27 cellular contexts compared by ENCODE assay signal in genomic region chr13:32040689-32041088, GRCh38.
"Had no signal": no experiment of that assay in that cellular context is flagged by ENCODE, and none has a peak within 500 bp of the region (broad histone marks: within the 10 kb centered on the region; RNA-seq: fewer than 3 reads in every experiment).

No MANE protein-coding gene starts in this region.

- H3K27me3 Mint-ChIP-seq: activated CD4-positive, alpha-beta memory T cell treated with anti-CD3 and anti-CD28 coated beads for 36 hours; activated CD4-positive, alpha-beta T cell treated with anti-CD3 and anti-CD28 coated beads, Interleukin-2, amount 10 ng/mL, durations not matched to agents 24 days and 14 days; activated naive CD4-positive, alpha-beta T cell treated with anti-CD3 and anti-CD28 coated beads, Interleukin-2, amount 10 ng/mL, durations not matched to agents 7 days and 5 days; natural killer cell treated with Interleukin-12 subunit alpha and Interleukin-12 subunit beta and Interleukin-15 and Interleukin-18, amount 100 ng/mL, for 72 hours; stimulated activated memory B cell treated with anti-CD40 and anti-IgM and Interleukin-4, amounts not matched to agents 10 μg/mL and 1 μg/mL and 100 μg/mL, for 72 hours; stimulated activated naive CD8-positive, alpha-beta T cell treated with anti-CD3 and anti-CD28 coated beads, Interleukin-15, amount 100 ng/mL, for 72 hours had no signal

- H3K36me3 Mint-ChIP-seq: stimulated activated memory B cell treated with anti-CD40 and anti-IgM and Interleukin-4, amounts not matched to agents 10 μg/mL and 1 μg/mL and 100 μg/mL, for 72 hours had no signal

- H3K9me3 Mint-ChIP-seq: activated CD4-positive, alpha-beta memory T cell treated with anti-CD3 and anti-CD28 coated beads for 36 hours; stimulated activated memory B cell treated with anti-CD40 and anti-IgM and Interleukin-4, amounts not matched to agents 10 μg/mL and 1 μg/mL and 100 μg/mL, for 72 hours had no signal

- DNase-seq: activated CD4-positive, alpha-beta T cell treated with anti-CD3 and anti-CD28 coated beads, Interleukin-2, amount 10 ng/mL, durations not matched to agents 24 days and 14 days; activated CD8-positive, alpha-beta memory T cell treated with anti-CD3 and anti-CD28 coated beads, Interleukin-2, amount 50 U/mL, for 4 hours; activated gamma-delta T cell; activated naive CD4-positive, alpha-beta T cell treated with anti-CD3 and anti-CD28 coated beads, Interleukin-2, amount 10 ng/mL, durations not matched to agents 7 days and 5 days; activated T-cell treated with anti-CD3 and anti-CD28 coated beads, Interleukin-2, amount 50 U/mL, for 1 hour; amygdala; central memory CD4-positive, alpha-beta T cell; colonic mucosa; effector CD8-positive, alpha-beta T cell; kidney; nucleus accumbens; pancreas; psoas muscle; stimulated activated CD4-positive, alpha-beta T cell treated with anti-CD3 and anti-CD28 coated beads, Interleukin-1b, Interleukin-23, amount 100 ng/mL, for 48 hours; stimulated activated CD4-positive, alpha-beta T cell treated with anti-CD3 and anti-CD28 coated beads, Interleukin-4, amount 100 ng/mL, for 4 hours; stimulated activated CD8-positive, alpha-beta memory T cell treated with anti-CD3 and anti-CD28 coated beads, Interleukin-4, amount 100 ng/mL, for 48 hours; stimulated activated naive CD8-positive, alpha-beta T cell treated with anti-CD3 and anti-CD28 coated beads, Interleukin-15, amount 100 ng/mL, for 72 hours; substantia nigra; upper lobe of right lung; WERI-Rb-1 had no signal

- H3K4me3 Mint-ChIP-seq: activated CD4-positive, alpha-beta memory T cell treated with anti-CD3 and anti-CD28 coated beads for 36 hours; activated CD4-positive, alpha-beta T cell treated with anti-CD3 and anti-CD28 coated beads, Interleukin-2, amount 10 ng/mL, durations not matched to agents 24 days and 14 days; activated naive CD4-positive, alpha-beta T cell treated with anti-CD3 and anti-CD28 coated beads, Interleukin-2, amount 10 ng/mL, durations not matched to agents 7 days and 5 days; natural killer cell treated with Interleukin-12 subunit alpha and Interleukin-12 subunit beta and Interleukin-15 and Interleukin-18, amount 100 ng/mL, for 72 hours; stimulated activated memory B cell treated with anti-CD40 and anti-IgM and Interleukin-4, amounts not matched to agents 10 μg/mL and 1 μg/mL and 100 μg/mL, for 72 hours; stimulated activated naive CD8-positive, alpha-beta T cell treated with anti-CD3 and anti-CD28 coated beads, Interleukin-15, amount 100 ng/mL, for 72 hours had no signal

- H3K27ac ChIP-seq: breast epithelium, colonic mucosa, epithelial cell of prostate, gastroesophageal sphincter, hepatocyte, psoas muscle, upper lobe of right lung, WERI-Rb-1 had no signal

- H3K27ac Mint-ChIP-seq: activated CD4-positive, alpha-beta memory T cell treated with anti-CD3 and anti-CD28 coated beads for 36 hours; activated CD4-positive, alpha-beta T cell treated with anti-CD3 and anti-CD28 coated beads, Interleukin-2, amount 10 ng/mL, durations not matched to agents 24 days and 14 days; activated naive CD4-positive, alpha-beta T cell treated with anti-CD3 and anti-CD28 coated beads, Interleukin-2, amount 10 ng/mL, durations not matched to agents 7 days and 5 days; stimulated activated naive CD8-positive, alpha-beta T cell treated with anti-CD3 and anti-CD28 coated beads, Interleukin-15, amount 100 ng/mL, for 72 hours had no signal
